ENCODE assay signal across 19 cellular contexts in genomic region chr3:160205606-160206005, GRCh38. TPM values are rescaled to one million over a fixed set of nuclear protein-coding genes. Genes with fewer than 3 reads are reported as not detected.
"Had no signal": no experiment of that assay in that cellular context is flagged by ENCODE, and none has a peak within 500 bp of the region (broad histone marks: within the 10 kb centered on the region; RNA-seq: fewer than 3 reads in every experiment).

No MANE protein-coding gene starts in this region.

- ATAC-seq: esophagus mucosa; heart right ventricle; naive thymus-derived CD4-positive, alpha-beta T cell; sciatic nerve had no signal

- H3K9me3 ChIP-seq: neutrophil, stomach, thoracic aorta, transverse colon had no signal

- H3K4me1 ChIP-seq: stomach, transverse colon had no signal

- H3K4me3 ChIP-seq: heart right ventricle, skin epidermis, stomach, thoracic aorta, transverse colon had no signal

- H3K27me3 ChIP-seq: neutrophil, stomach, transverse colon had no signal

- DNase-seq: effector memory CD4-positive, alpha-beta T cell; heart right ventricle; hypothalamus; kidney glomerular epithelial cell; mesendoderm; naive thymus-derived CD4-positive, alpha-beta T cell; nephron progenitor cell; posterior cingulate gyrus; stimulated activated naive CD4-positive, alpha-beta T cell; stomach; substantia nigra; transverse colon had no signal

- H3K36me3 ChIP-seq: heart right ventricle, neutrophil, stomach, thoracic aorta, transverse colon had no signal

- H3K27ac ChIP-seq: heart right ventricle, neutrophil, skin epidermis, stomach, thoracic aorta, transverse colon had no signal

RNA-seq across cellular contexts. Expression of gene C3orf80, which starts 19.6 kb away (rescaled TPM):
- total RNA-seq: glomerular endothelial cell, lung microvascular endothelial cell had no signal
- polyA plus RNA-seq: naive thymus-derived CD4-positive, alpha-beta T cell had no signal
